ENCODE assay signal across 9 cellular contexts in the genomic region with DNA sequence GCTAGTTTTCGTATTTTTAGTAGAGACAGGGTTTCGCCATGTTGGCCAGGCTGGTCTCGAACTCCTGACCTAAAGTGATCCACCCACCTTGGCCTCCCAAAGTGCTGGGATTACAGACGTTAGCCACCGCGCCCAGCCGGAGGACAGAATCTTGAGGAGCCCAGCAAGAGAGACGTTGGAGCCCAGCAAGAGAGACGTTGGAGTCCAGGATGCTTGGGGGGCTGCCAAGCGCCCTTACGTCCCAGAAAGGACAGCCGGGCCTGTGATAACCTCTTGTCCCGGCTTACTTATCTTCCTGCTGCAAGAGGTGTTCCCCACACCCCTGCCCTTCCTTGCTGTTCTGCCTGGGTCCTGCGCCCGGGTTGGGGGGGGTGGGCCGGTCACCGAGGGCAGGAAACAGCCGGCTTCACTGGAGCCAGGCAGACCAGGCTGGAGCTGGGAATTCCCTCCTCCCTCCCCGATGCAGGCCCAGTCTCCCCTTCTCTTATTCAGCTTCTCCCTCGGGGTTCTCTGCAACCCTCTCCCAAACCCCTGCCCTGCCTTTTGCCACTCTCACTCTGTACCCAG. TPM values are rescaled to one million over a fixed set of nuclear protein-coding genes. Genes with fewer than 3 reads are reported as not detected.
DNase-seq lines count a peak whose midpoint lies in the region; TF ChIP-seq lines count a peak whose summit lies in the region.
"Had no signal": no experiment of that assay in that cellular context is flagged by ENCODE, and none has a peak within 500 bp of the region (broad histone marks: within the 10 kb centered on the region; RNA-seq: fewer than 3 reads in every experiment).

No MANE protein-coding gene starts in this region.

- H3K27me3 ChIP-seq in CD8-positive, alpha-beta memory T cell (ENCODE audit: insufficient read depth, low read length, poor library complexity, severe bottlenecking), result peaks cover 17% of the 10 kb centered on the region
- no peaks in the 10 kb centered on the region for H3K27me3 ChIP-seq in endodermal cell (ENCODE audit: control insufficient read depth, insufficient read depth, low read length, poor library complexity, severe bottlenecking)
- H3K27me3 ChIP-seq: SJSA1 had no signal

- in situ Hi-C loops in ACHN (cut with HindIII; ENCODE audit: low pct_ligation_motif_present, low pct_unique_long_range_greater_than_20kb, low sequenced_read_pairs), result loop anchor here (25.0 kb wide), 1 partner anchor 117 kb away; the partner anchor contains the start of genes EPO and POP7

- TF ChIP-seq CTCF in endodermal cell (conservative IDR thresholded peaks at IDR 0.05) (no peak), mesothelial cell of epicardium (IDR thresholded peaks at IDR 0.05; ENCODE audit: unreplicated experiment) (no peak)

- peaks cover 0 to 4% (median 3%) of the 10 kb centered on the region in 3 donors for H3K36me3 Mint-ChIP-seq in CD8-positive, alpha-beta memory T cell
- H3K36me3 Mint-ChIP-seq in endodermal cell (ENCODE audit: low read depth), result peaks cover 6% of the 10 kb centered on the region
- no peaks in the 10 kb centered on the region for H3K36me3 Mint-ChIP-seq in mesothelial cell of epicardium

- H3K4me1 Mint-ChIP-seq in CD8-positive, alpha-beta memory T cell, result peaks cover 16 to 27% (median 24%) of the 10 kb centered on the region in 3 donors
- H3K4me1 Mint-ChIP-seq in endodermal cell, result peaks cover 19% of the 10 kb centered on the region
- H3K4me1 Mint-ChIP-seq in mesothelial cell of epicardium, result peaks cover 30% of the 10 kb centered on the region

- peak overlapping the region; percentile 51 for H3K27ac ChIP-seq in CD8-positive, alpha-beta memory T cell (ENCODE audit: low read depth, low read length)
- H3K27ac ChIP-seq in endodermal cell (ENCODE audit: low read depth, low read length), result no peak overlapping the region
- H3K27ac ChIP-seq: SJSA1 had no signal

- peaks cover 29 to 42% of the 10 kb centered on the region in 2 donors for H3K27me3 Mint-ChIP-seq in CD8-positive, alpha-beta memory T cell
- no peaks in the 10 kb centered on the region for H3K27me3 Mint-ChIP-seq in endodermal cell (ENCODE audit: insufficient read depth)
- H3K27me3 Mint-ChIP-seq in mesothelial cell of epicardium (ENCODE audit: low read depth), result no peaks in the 10 kb centered on the region

- no peaks in the 10 kb centered on the region for H3K36me3 ChIP-seq in CD8-positive, alpha-beta memory T cell (ENCODE audit: insufficient read depth, low read length)
- peaks cover 2% of the 10 kb centered on the region for H3K36me3 ChIP-seq in endodermal cell (ENCODE audit: control insufficient read depth, insufficient read depth, low read length)

- no peak overlapping the region for H3K9ac ChIP-seq in endodermal cell (ENCODE audit: extremely low read depth, low read length, poor library complexity, severe bottlenecking)

- 79 to 87% methylated on average over 13 to 20 of the region's 20 CpGs for WGBS in endodermal cell (ENCODE audit: insufficient coverage in 1 of 2, insufficient read length in 1 of 2), 2 experiments

- no peak for DNase-seq in CD8-positive, alpha-beta memory T cell
- DNase-seq in endodermal cell, result peak; percentile 62
- DNase-seq in mesothelial cell of epicardium (ENCODE audit: low spot score in 2 of 2, unreplicated experiment in 2 of 2), result no peak
- DNase-seq in ACHN, result no peak
- no peak for DNase-seq in MV-4-11 (lab: John Stamatoyannopoulos, UW)
- DNase-seq in kidney tubule cell (ENCODE audit: low spot score), result no peak
- DNase-seq: activated CD8-positive, alpha-beta T cell treated with anti-CD3 and anti-CD28 coated beads, Interleukin-2, amount 10 ng/mL, durations not matched to agents 7 days and 5 days; NCI-H2171 had no signal

- no peak overlapping the region for H3K27ac Mint-ChIP-seq in CD8-positive, alpha-beta memory T cell
- H3K27ac Mint-ChIP-seq in endodermal cell (no peak overlapping the region), mesothelial cell of epicardium (peak overlapping the region; percentile 61)
- H3K27ac Mint-ChIP-seq: activated CD8-positive, alpha-beta T cell treated with anti-CD3 and anti-CD28 coated beads, Interleukin-2, amount 10 ng/mL, durations not matched to agents 7 days and 5 days had no signal

- CTCF ChIA-PET in CD8-positive, alpha-beta memory T cell (lab: Charles Lee), result interaction anchor here (1.4 kb wide), 1 partner anchor 21 kb away, joined by 3 read pairs; no protein-coding TSS in a partner anchor

- H3K4me1 ChIP-seq in CD8-positive, alpha-beta memory T cell (ENCODE audit: insufficient read depth, low read length), result peaks cover 13% of the 10 kb centered on the region
- H3K4me1 ChIP-seq in endodermal cell (ENCODE audit: control insufficient read depth, insufficient read depth, low read length), result no peaks in the 10 kb centered on the region

- peaks cover 0 to 4% (median 0%) of the 10 kb centered on the region in 5 donors for H3K9me3 Mint-ChIP-seq in CD8-positive, alpha-beta memory T cell
- H3K9me3 Mint-ChIP-seq in endodermal cell (peaks cover 4% of the 10 kb centered on the region), mesothelial cell of epicardium (no peaks in the 10 kb centered on the region)

- no peak overlapping the region for H3K4me3 ChIP-seq in CD8-positive, alpha-beta memory T cell (ENCODE audit: low read length)
- no peak overlapping the region for H3K4me3 ChIP-seq in endodermal cell (ENCODE audit: low read length)
- H3K4me3 ChIP-seq: SJSA1 had no signal

- peak overlapping the region in 2 of 7 donors; percentile 45 to 66 for H3K4me3 Mint-ChIP-seq in CD8-positive, alpha-beta memory T cell
- peak overlapping the region; percentile 93 for H3K4me3 Mint-ChIP-seq in endodermal cell
- peak overlapping the region; percentile 96 for H3K4me3 Mint-ChIP-seq in mesothelial cell of epicardium
- H3K4me3 Mint-ChIP-seq: activated CD8-positive, alpha-beta T cell treated with anti-CD3 and anti-CD28 coated beads, Interleukin-2, amount 10 ng/mL, durations not matched to agents 7 days and 5 days had no signal

- POLR2A ChIA-PET in CD8-positive, alpha-beta memory T cell (lab: Charles Lee), result no interaction called here

- H3K9me3 ChIP-seq in CD8-positive, alpha-beta memory T cell (ENCODE audit: low read length), result no peaks in the 10 kb centered on the region
- H3K9me3 ChIP-seq in endodermal cell (ENCODE audit: control insufficient read depth, low read length), result no peaks in the 10 kb centered on the region
- H3K9me3 ChIP-seq: SJSA1 had no signal

RNA-seq across cellular contexts. Expression of gene EPHB4, which starts 1.9 kb away (rescaled TPM):
- total RNA-seq in CD8-positive, alpha-beta memory T cell, result 1 to 10 TPM; 2.5 to 2.9 TPM
- not detected for polyA plus RNA-seq in CD8-positive, alpha-beta memory T cell
- total RNA-seq in endodermal cell (100 to 1,000 TPM; 106 to 117 TPM), mesothelial cell of epicardium (120 to 127 TPM (median 125 TPM) in 3 replicates)
- 49.4 TPM for polyA plus RNA-seq in endodermal cell (2013, experiment 1 of 2)
- 46.5 TPM for polyA plus RNA-seq in endodermal cell (2013, experiment 2 of 2)

RNA-seq across cellular contexts. Expression of gene SLC12A9, which starts 23.3 kb away (rescaled TPM):
- 10 to 100 TPM; 24.7 to 29.1 TPM for total RNA-seq in CD8-positive, alpha-beta memory T cell
- 9.5 TPM for polyA plus RNA-seq in CD8-positive, alpha-beta memory T cell
- total RNA-seq in endodermal cell (10 to 100 TPM; 22.5 to 35.1 TPM), mesothelial cell of epicardium (30.9 to 39.1 TPM (median 37.5 TPM) in 3 replicates)
- 17.0 TPM for polyA plus RNA-seq in endodermal cell (2013, experiment 1 of 2)
- 16.7 TPM for polyA plus RNA-seq in endodermal cell (2013, experiment 2 of 2)

RNA-seq across cellular contexts. Expression of gene TRIP6, which starts 38.0 kb away (rescaled TPM):
- 10 to 100 TPM; 36.8 to 37.7 TPM for total RNA-seq in CD8-positive, alpha-beta memory T cell
- 2.0 TPM for polyA plus RNA-seq in CD8-positive, alpha-beta memory T cell
- total RNA-seq in endodermal cell, result 100 to 1,000 TPM; 107 to 114 TPM
- polyA plus RNA-seq in endodermal cell (2013, experiment 1 of 2), result 56.2 TPM
- polyA plus RNA-seq in endodermal cell (2013, experiment 2 of 2), result 56.4 TPM
- 101 to 109 TPM (median 107 TPM) in 3 replicates for total RNA-seq in mesothelial cell of epicardium

RNA-seq across cellular contexts. Expression of gene SRRT, which starts 45.7 kb away (rescaled TPM):
- 100 to 1,000 TPM; 285 to 290 TPM for total RNA-seq in CD8-positive, alpha-beta memory T cell
- 90.7 TPM for polyA plus RNA-seq in CD8-positive, alpha-beta memory T cell
- 100 to 1,000 TPM; 186 to 236 TPM for total RNA-seq in endodermal cell
- polyA plus RNA-seq in endodermal cell (2013, experiment 1 of 2), result 161 TPM
- 142 TPM for polyA plus RNA-seq in endodermal cell (2013, experiment 2 of 2)
- total RNA-seq in mesothelial cell of epicardium, result 229 to 245 TPM (median 240 TPM) in 3 replicates

Comparison
In these comparisons a context has a peak if more than half of its experiments do, and no peak if none do; other contexts are left out.
1. RNA of gene EPHB4, which starts 1.9 kb away (total RNA-seq): 120 to 127 TPM in mesothelial cell of epicardium and 106 to 117 TPM in endodermal cell; 2.5 to 2.9 TPM in CD8-positive, alpha-beta memory T cell; every median in the first group is over 10 times any median in the second.